In genomic region chr13:83423361-83423760, GRCh38 we compare ENCODE assay signal across 24 cellular contexts.
"Had no signal": no experiment of that assay in that cellular context is flagged by ENCODE, and none has a peak within 500 bp of the region (broad histone marks: within the 10 kb centered on the region; RNA-seq: fewer than 3 reads in every experiment).

No MANE protein-coding gene starts in this region.

- ATAC-seq: natural killer cell; pancreas; psoas muscle; right cardiac atrium; right lobe of liver; stimulated activated effector memory CD8-positive, alpha-beta T cell treated with anti-CD3 and anti-CD28 coated beads, Interleukin-12 subunit alpha, Interleukin-12 subunit beta, amount 100 ng/mL, for 72 hours; stimulated activated naive B cell treated with anti-CD40 and anti-IgM and Interleukin-4, amounts not matched to agents 10 μg/mL and 1 μg/mL and 100 μg/mL, for 72 hours had no signal

- H3K4me1 Mint-ChIP-seq: natural killer cell; nephron; neural progenitor cell; stimulated activated effector memory CD8-positive, alpha-beta T cell treated with anti-CD3 and anti-CD28 coated beads, Interleukin-12 subunit alpha, Interleukin-12 subunit beta, amount 100 ng/mL, for 72 hours; stimulated activated naive B cell treated with anti-CD40 and anti-IgM and Interleukin-4, amounts not matched to agents 10 μg/mL and 1 μg/mL and 100 μg/mL, for 72 hours had no signal

- H3K27ac Mint-ChIP-seq: natural killer cell; nephron; neural progenitor cell; progenitor cell of endocrine pancreas; stimulated activated effector memory CD8-positive, alpha-beta T cell treated with anti-CD3 and anti-CD28 coated beads, Interleukin-12 subunit alpha, Interleukin-12 subunit beta, amount 100 ng/mL, for 72 hours; stimulated activated naive B cell treated with anti-CD40 and anti-IgM and Interleukin-4, amounts not matched to agents 10 μg/mL and 1 μg/mL and 100 μg/mL, for 72 hours; stimulated activated naive CD8-positive, alpha-beta T cell treated with anti-CD3 and anti-CD28 coated beads, Interleukin-15, Interleukin-2, amounts not matched to agents 100 ng/mL and 50 ng/mL, for 24 hours had no signal

- DNase-seq: natural killer cell; nucleus accumbens; pancreas; posterior cingulate gyrus; psoas muscle; right cardiac atrium; right lobe of liver; sigmoid colon; small intestine; stimulated activated CD4-positive, alpha-beta T cell treated with anti-CD3 and anti-CD28 coated beads, Interleukin-15, amount 100 ng/mL, for 24 hours; stimulated activated CD4-positive, alpha-beta T cell treated with anti-CD3 and anti-CD28 coated beads, Interleukin-2, amount 100 ng/mL, for 24 hours; stimulated activated CD4-positive, alpha-beta T cell treated with anti-CD3 and anti-CD28 coated beads, Interleukin-2, amount 100 ng/mL, for 48 hours; stimulated activated CD4-positive, alpha-beta T cell treated with anti-CD3 and anti-CD28 coated beads, Interleukin-4, amount 100 ng/mL, for 24 hours; stimulated activated naive B cell treated with anti-CD40 and anti-IgM and Interleukin-4, amounts not matched to agents 10 μg/mL and 1 μg/mL and 100 μg/mL, for 72 hours; stimulated activated naive CD4-positive, alpha-beta T cell treated with Interleukin-2 at 50 U/mL for 16 hours; stomach; thyroid gland; trophoblast cell; upper lobe of left lung had no signal

- H3K27me3 Mint-ChIP-seq: progenitor cell of endocrine pancreas; stimulated activated naive B cell treated with anti-CD40 and anti-IgM and Interleukin-4, amounts not matched to agents 10 μg/mL and 1 μg/mL and 100 μg/mL, for 72 hours; stimulated activated naive CD8-positive, alpha-beta T cell treated with anti-CD3 and anti-CD28 coated beads, Interleukin-15, Interleukin-2, amounts not matched to agents 100 ng/mL and 50 ng/mL, for 24 hours had no signal

- H3K36me3 Mint-ChIP-seq: natural killer cell; neural progenitor cell; stimulated activated effector memory CD8-positive, alpha-beta T cell treated with anti-CD3 and anti-CD28 coated beads, Interleukin-12 subunit alpha, Interleukin-12 subunit beta, amount 100 ng/mL, for 72 hours; stimulated activated naive B cell treated with anti-CD40 and anti-IgM and Interleukin-4, amounts not matched to agents 10 μg/mL and 1 μg/mL and 100 μg/mL, for 72 hours had no signal

- H3K4me3 Mint-ChIP-seq: natural killer cell; nephron; neural progenitor cell; stimulated activated effector memory CD8-positive, alpha-beta T cell treated with anti-CD3 and anti-CD28 coated beads, Interleukin-12 subunit alpha, Interleukin-12 subunit beta, amount 100 ng/mL, for 72 hours; stimulated activated naive B cell treated with anti-CD40 and anti-IgM and Interleukin-4, amounts not matched to agents 10 μg/mL and 1 μg/mL and 100 μg/mL, for 72 hours; stimulated activated naive CD8-positive, alpha-beta T cell treated with anti-CD3 and anti-CD28 coated beads, Interleukin-15, Interleukin-2, amounts not matched to agents 100 ng/mL and 50 ng/mL, for 24 hours had no signal
